ENCODE assay signal across 32 cellular contexts in the genomic region with DNA sequence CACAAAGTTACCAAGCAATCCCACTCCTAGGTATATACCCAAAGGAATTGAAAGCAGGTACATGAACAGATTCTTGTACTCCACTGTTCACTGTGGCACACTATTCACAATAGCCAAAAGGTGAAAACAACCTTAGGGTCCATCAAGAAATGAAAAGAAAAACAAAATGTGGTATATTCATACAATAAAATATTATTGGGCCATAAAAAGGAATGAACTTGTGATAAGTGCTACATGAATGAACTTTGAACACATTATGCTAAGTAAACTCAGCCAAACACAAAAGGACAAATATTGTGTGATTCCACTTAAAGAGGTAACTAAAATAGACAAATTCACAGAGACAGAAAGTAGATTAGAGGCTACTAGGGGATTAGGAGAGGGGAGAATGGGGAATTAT.
"Had no signal": no experiment of that assay in that cellular context is flagged by ENCODE, and none has a peak within 500 bp of the region (broad histone marks: within the 10 kb centered on the region; RNA-seq: fewer than 3 reads in every experiment).

No MANE protein-coding gene starts in this region.

- H3K27me3 Mint-ChIP-seq: activated CD4-positive, alpha-beta memory T cell treated with anti-CD3 and anti-CD28 coated beads, Interleukin-2, amount 10 ng/mL, durations not matched to agents 7 days and 5 days; activated CD8-positive, alpha-beta memory T cell treated with anti-CD3 and anti-CD28 coated beads, Interleukin-2, amount 10 ng/mL, durations not matched to agents 7 days and 5 days; activated naive CD8-positive, alpha-beta T cell treated with anti-CD3 and anti-CD28 coated beads, Interleukin-2, amount 10 ng/mL, durations not matched to agents 7 days and 5 days; central memory CD8-positive, alpha-beta T cell; T-cell had no signal

- H3K36me3 ChIP-seq: ascending aorta, cardiac muscle cell, MG63, WERI-Rb-1 had no signal

- H3K27ac ChIP-seq: cardiac muscle cell, WERI-Rb-1 had no signal

- H3K27me3 ChIP-seq: ascending aorta, cardiac muscle cell, MG63 had no signal

- H3K4me3 ChIP-seq: ascending aorta, cardiac muscle cell, MG63 had no signal

- ATAC-seq: activated CD8-positive, alpha-beta memory T cell treated with anti-CD3 and anti-CD28 coated beads, Interleukin-2, amount 10 ng/mL, durations not matched to agents 7 days and 5 days; Panc1; SK-N-SH treated with all-trans-retinoic acid at 6 μM for 48 hours; T-cell had no signal

- H3K4me3 Mint-ChIP-seq: activated CD4-positive, alpha-beta memory T cell treated with anti-CD3 and anti-CD28 coated beads, Interleukin-2, amount 10 ng/mL, durations not matched to agents 7 days and 5 days; activated CD8-positive, alpha-beta memory T cell treated with anti-CD3 and anti-CD28 coated beads, Interleukin-2, amount 10 ng/mL, durations not matched to agents 7 days and 5 days; activated naive CD8-positive, alpha-beta T cell treated with anti-CD3 and anti-CD28 coated beads, Interleukin-2, amount 10 ng/mL, durations not matched to agents 7 days and 5 days; central memory CD8-positive, alpha-beta T cell; T-cell had no signal

- H3K9me3 Mint-ChIP-seq: activated CD4-positive, alpha-beta memory T cell treated with anti-CD3 and anti-CD28 coated beads, Interleukin-2, amount 10 ng/mL, durations not matched to agents 7 days and 5 days; central memory CD8-positive, alpha-beta T cell; T-cell had no signal

- H3K27ac Mint-ChIP-seq: activated CD4-positive, alpha-beta memory T cell treated with anti-CD3 and anti-CD28 coated beads, Interleukin-2, amount 10 ng/mL, durations not matched to agents 7 days and 5 days; activated CD8-positive, alpha-beta memory T cell treated with anti-CD3 and anti-CD28 coated beads, Interleukin-2, amount 10 ng/mL, durations not matched to agents 7 days and 5 days; activated naive CD8-positive, alpha-beta T cell treated with anti-CD3 and anti-CD28 coated beads, Interleukin-2, amount 10 ng/mL, durations not matched to agents 7 days and 5 days; T-cell had no signal

- DNase-seq: activated CD4-positive, alpha-beta memory T cell treated with anti-CD3 and anti-CD28 coated beads, Interleukin-2, amount 10 ng/mL, durations not matched to agents 7 days and 5 days; activated CD4-positive, alpha-beta T cell treated with anti-CD3 and anti-CD28 coated beads for 1 hour; activated CD4-positive, alpha-beta T cell treated with anti-CD3 and anti-CD28 coated beads for 48 hours; activated CD4-positive, CD25-positive, alpha-beta regulatory T cell; activated CD8-positive, alpha-beta memory T cell treated with anti-CD3 and anti-CD28 coated beads for 24 hours; activated CD8-positive, alpha-beta memory T cell treated with anti-CD3 and anti-CD28 coated beads, Interleukin-2, amount 10 ng/mL, durations not matched to agents 7 days and 5 days; activated CD8-positive, alpha-beta memory T cell treated with anti-CD3 and anti-CD28 coated beads, Interleukin-2, amount 50 U/mL, for 48 hours; activated effector memory CD4-positive, alpha-beta T cell treated with Interleukin-2 at 50 U/mL for 16 hours; activated naive CD4-positive, alpha-beta T cell treated with anti-CD3 and anti-CD28 coated beads, Interleukin-2, amount 50 U/mL, for 16 hours; activated naive CD8-positive, alpha-beta T cell treated with anti-CD3 and anti-CD28 coated beads, Interleukin-2, amount 10 ng/mL, durations not matched to agents 7 days and 5 days; activated T-cell treated with anti-CD3 and anti-CD28 coated beads, Interleukin-2, amount 50 U/mL, for 48 hours; amygdala; Kasumi-1; KG1; MG63; NCI-H1048; NCI-H1105 treated with DMSO at 0.1 percent for 48 hours; NCI-H1436; NCI-H1694 treated with DMSO at 0.1 percent for 48 hours; NCI-H2029; NCI-H345; NCI-H524 treated with DMSO at 0.1 percent for 48 hours; SHP77 treated with DMSO at 0.1 percent for 48 hours; T-cell; T-helper 2 cell; T-helper 9 cell; WERI-Rb-1 had no signal
